Comparison of ENCODE assay signal across 8 cellular contexts in the genomic region with DNA sequence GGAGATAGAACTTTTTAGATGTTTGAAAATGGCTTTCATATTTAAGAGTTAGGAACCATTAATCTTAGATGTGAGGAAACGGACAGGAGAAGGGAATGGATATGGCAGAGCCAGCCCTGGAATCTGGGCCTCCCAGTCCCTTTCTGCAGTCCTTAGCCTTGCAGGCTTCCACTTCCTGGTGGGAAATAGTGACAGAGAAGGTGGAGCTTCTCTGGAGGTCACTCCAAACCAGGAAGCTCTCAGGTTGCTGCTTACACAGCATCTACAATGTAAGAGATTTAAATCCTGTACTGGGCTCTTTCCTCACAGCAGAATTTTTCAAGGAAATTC. TPM values are rescaled to one million over a fixed set of nuclear protein-coding genes. Genes with fewer than 3 reads are reported as not detected.
DNase-seq lines count a peak whose midpoint lies in the region; ATAC-seq, FAIRE-seq and TF ChIP-seq lines count a peak whose summit lies in the region.

No MANE protein-coding gene starts in this region.

- no peak overlapping the region for H3K9ac ChIP-seq in neuronal stem cell (ENCODE audit: low read depth, low read length, poor library complexity)

- peak; percentile 22 for ATAC-seq in HG03342 (IDR thresholded peaks at IDR 0.05; ENCODE audit: unreplicated experiment)
- no peak for ATAC-seq in HG02571 (IDR thresholded peaks at IDR 0.05; ENCODE audit: unreplicated experiment)
- no peak for ATAC-seq in HG02884 (IDR thresholded peaks at IDR 0.05; ENCODE audit: unreplicated experiment)

- no peak overlapping the region for H3K4ac ChIP-seq in neuronal stem cell (ENCODE audit: low read length)

- H2BK12ac ChIP-seq in neuronal stem cell (ENCODE audit: low read length): no peak overlapping the region

- peaks cover 0 to 6% of the 10 kb centered on the region in 2 donors for H3K4me1 ChIP-seq in breast epithelium
- H3K4me1 ChIP-seq in neuronal stem cell (ENCODE audit: control insufficient read depth in 2 of 2, insufficient read depth in 1 of 2, low read depth in 1 of 2, low read length in 2 of 2): peaks cover 5 to 10% of the 10 kb centered on the region in 2 donors

- peak overlapping the region; percentile 55 for H2AFZ ChIP-seq in neuronal stem cell (ENCODE audit: low read length)

- TF ChIP-seq CTCF in GM13977 (IDR thresholded peaks at IDR 0.05; ENCODE audit: extremely low read depth, insufficient read depth, missing control alignments) (no peak), breast epithelium (IDR thresholded peaks at IDR 0.05) (no peak)

- intact Hi-C loops in breast epithelium (cut with DNase I; ENCODE audit: low total_unique reads): no loop called here

- no CpG with 5 or more reads among the region's 1 CpG for WGBS in neuronal stem cell (ENCODE audit: extremely low coverage in 2 of 2, insufficient read length in 2 of 2, insufficient replicate concordance in 1 of 2), 2 donors

- no peak overlapping the region for H2BK15ac ChIP-seq in neuronal stem cell (ENCODE audit: low read length)

- no peak overlapping the region for H3K23ac ChIP-seq in neuronal stem cell (ENCODE audit: low read depth, low read length, poor library complexity)

- H2BK5ac ChIP-seq in neuronal stem cell (ENCODE audit: low read length): no peak overlapping the region

- H3K27me3 ChIP-seq in breast epithelium (no peaks in the 10 kb centered on the region), neuronal stem cell (ENCODE audit: control insufficient read depth in 3 of 3, insufficient read depth in 3 of 3, low read depth in 1 of 3, low read length in 3 of 3) (peaks cover 0 to 42% (median 16%) of the 10 kb centered on the region in 3 experiments)

- H3K36me3 ChIP-seq in breast epithelium (no peaks in the 10 kb centered on the region), neuronal stem cell (replicated peaks in 1 of 2; ENCODE audit: control insufficient read depth in 2 of 2, insufficient read depth in 2 of 2, low read length in 2 of 2) (no peaks in the 10 kb centered on the region)

- H4K91ac ChIP-seq in neuronal stem cell (ENCODE audit: low read depth, low read length, poor library complexity): no peak overlapping the region

- H3K9me3 ChIP-seq in breast epithelium: no peaks in the 10 kb centered on the region
- H3K9me3 ChIP-seq in neuronal stem cell (replicated peaks in 1 of 2; ENCODE audit: control insufficient read depth in 2 of 2, insufficient read depth in 1 of 2, low read depth in 1 of 2, low read length in 2 of 2): no peaks in the 10 kb centered on the region

- in situ Hi-C loops in GM13977 (cut with MboI; ENCODE audit: low pct_unique_long_range_greater_than_20kb, low sequenced_read_pairs, unreplicated experiment): no loop called here

- no peak overlapping the region for H3K14ac ChIP-seq in neuronal stem cell (ENCODE audit: low read length)

- H3K4me2 ChIP-seq in neuronal stem cell (ENCODE audit: insufficient read depth, low read length, poor library complexity, severe bottlenecking): no peak overlapping the region

- DNase-seq in GM13977 (ENCODE audit: low spot score) (peak; percentile 22), breast epithelium (ENCODE audit: low spot score in 2 of 2) (no peak), neuronal stem cell (ENCODE audit: low spot score) (no peak), GM12892 (ENCODE audit: insufficient read length) (no peak)
- no peak for DNase-seq in activated CD8-positive, alpha-beta memory T cell treated with anti-CD3 and anti-CD28 coated beads, Interleukin-2, amount 50 U/mL, for 48 hours

- no peak overlapping the region for H2BK120ac ChIP-seq in neuronal stem cell (ENCODE audit: low read depth, low read length)

- no peak overlapping the region for H2AK5ac ChIP-seq in neuronal stem cell (ENCODE audit: low read depth, low read length)

- no peaks in the 10 kb centered on the region for H3K79me1 ChIP-seq in neuronal stem cell (ENCODE audit: low read depth, low read length)

- H3K27ac ChIP-seq in breast epithelium (peak overlapping the region; percentile 96 to 97), neuronal stem cell (replicated peaks; ENCODE audit: low read length) (no peak overlapping the region)

- no peak overlapping the region for H3K18ac ChIP-seq in neuronal stem cell (ENCODE audit: low read length)

- peak overlapping the region; percentile 72 to 88 (median 88) for H3K4me3 ChIP-seq in breast epithelium
- H3K4me3 ChIP-seq in neuronal stem cell (ENCODE audit: low read length in 2 of 2): no peak overlapping the region

- no peak overlapping the region for H4K8ac ChIP-seq in neuronal stem cell (ENCODE audit: low read depth, low read length)

- FAIRE-seq in GM12892 (lab: Jason Lieb, UNC): no peak

- TF ChIP-seq POLR2A in breast epithelium (IDR thresholded peaks at IDR 0.05) (no peak), GM12892 (IDR thresholded peaks at IDR 0.05; ENCODE audit: low read depth, low read length) (no peak)

RNA-seq across cellular contexts. Expression of gene S100A11, which starts 2.5 kb away (rescaled TPM):
- total RNA-seq in breast epithelium: 100 to 1,000 TPM; 220 to 325 (median 275) TPM
- polyA plus RNA-seq in neuronal stem cell (2013, experiment 1 of 2): 13.5 TPM
- polyA plus RNA-seq in neuronal stem cell (2013, experiment 2 of 2): 14.0 TPM
- 45.2 TPM for polyA plus RNA-seq in GM12892 (2012; ENCODE audit: missing spikeins)

RNA-seq across cellular contexts. Expression of gene S100A10, which starts 40.6 kb away (rescaled TPM):
- 100 to 1,000 TPM in 1 of 3 donors, 10 to 100 TPM in 2; 70.4 to 156 (median 84.9) TPM for total RNA-seq in breast epithelium
- polyA plus RNA-seq in neuronal stem cell (2013, experiment 1 of 2): 3.4 TPM
- 3.2 TPM for polyA plus RNA-seq in neuronal stem cell (2013, experiment 2 of 2)
- 2.7 TPM for polyA plus RNA-seq in GM12892 (2012; ENCODE audit: missing spikeins)

RNA-seq across cellular contexts. Expression of gene TCHHL1, which starts 54.6 kb away (rescaled TPM):
- not detected for total RNA-seq in breast epithelium
- not detected for polyA plus RNA-seq in neuronal stem cell (2013, experiment 1 of 2)
- polyA plus RNA-seq in neuronal stem cell (2013, experiment 2 of 2): not detected
- not detected for polyA plus RNA-seq in GM12892 (2012; ENCODE audit: missing spikeins)

Comparison
In these comparisons a context has a peak if more than half of its experiments do, and no peak if none do; other contexts are left out.
1. H3K4me3 ChIP-seq: peak in breast epithelium (3 of 3); none in neuronal stem cell (0 of 2).